In the genomic region with DNA sequence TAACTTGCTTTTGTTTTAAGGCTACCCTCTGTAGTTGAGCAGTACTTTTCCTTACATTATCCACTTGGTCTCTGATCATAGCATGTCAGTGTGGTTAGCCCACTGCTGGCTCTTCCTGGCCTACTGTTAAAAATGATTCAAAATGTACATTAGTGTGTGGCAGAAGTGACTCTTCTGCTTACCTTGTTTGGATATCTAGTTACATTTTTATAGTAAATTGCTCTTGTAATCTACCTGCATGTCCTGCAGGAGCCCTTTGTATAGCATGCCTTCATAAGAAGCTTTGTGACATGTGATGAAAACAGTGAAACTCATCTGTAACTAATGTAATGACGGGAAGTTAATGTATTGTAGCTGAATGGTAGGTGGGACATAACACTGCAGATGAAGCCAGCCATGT, we compare ENCODE assay signal across 1 cellular context.
TF ChIP-seq lines count a peak whose summit lies in the region.

No MANE protein-coding gene starts in this region.

TF ChIP-seq in K562, 482 proteins besides CTCF, POLR2A, EP300 and RAD21:
- TF ChIP-seq, protein P1, sequence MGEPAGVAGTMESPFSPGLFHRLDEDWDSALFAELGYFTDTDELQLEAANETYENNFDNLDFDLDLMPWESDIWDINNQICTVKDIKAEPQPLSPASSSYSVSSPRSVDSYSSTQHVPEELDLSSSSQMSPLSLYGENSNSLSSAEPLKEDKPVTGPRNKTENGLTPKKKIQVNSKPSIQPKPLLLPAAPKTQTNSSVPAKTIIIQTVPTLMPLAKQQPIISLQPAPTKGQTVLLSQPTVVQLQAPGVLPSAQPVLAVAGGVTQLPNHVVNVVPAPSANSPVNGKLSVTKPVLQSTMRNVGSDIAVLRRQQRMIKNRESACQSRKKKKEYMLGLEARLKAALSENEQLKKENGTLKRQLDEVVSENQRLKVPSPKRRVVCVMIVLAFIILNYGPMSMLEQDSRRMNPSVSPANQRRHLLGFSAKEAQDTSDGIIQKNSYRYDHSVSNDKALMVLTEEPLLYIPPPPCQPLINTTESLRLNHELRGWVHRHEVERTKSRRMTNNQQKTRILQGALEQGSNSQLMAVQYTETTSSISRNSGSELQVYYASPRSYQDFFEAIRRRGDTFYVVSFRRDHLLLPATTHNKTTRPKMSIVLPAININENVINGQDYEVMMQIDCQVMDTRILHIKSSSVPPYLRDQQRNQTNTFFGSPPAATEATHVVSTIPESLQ (CRISPR knock-in tag; IDR thresholded peaks at IDR 0.05), result no peak
- TF ChIP-seq RBM14 (IDR thresholded peaks at IDR 0.05; ENCODE audit: borderline replicate concordance, insufficient read depth, low read depth, low read length), result no peak
- no peak for TF ChIP-seq VEZF1 (CRISPR knock-in tag; IDR thresholded peaks at IDR 0.05)
- TF ChIP-seq PCBP2 (IDR thresholded peaks at IDR 0.05; ENCODE audit: low read depth, low read length, poor library complexity, severe bottlenecking), result no peak
- TF ChIP-seq U2AF2 (optimal IDR thresholded peaks at IDR 0.05; ENCODE audit: low read depth, low read length), result no peak
- no peak for TF ChIP-seq ZNF77 (CRISPR knock-in tag; IDR thresholded peaks at IDR 0.05)
- TF ChIP-seq RBM39 (optimal IDR thresholded peaks at IDR 0.05; ENCODE audit: low read depth, low read length), result no peak
- no peak for TF ChIP-seq SMARCA5 (IDR thresholded peaks at IDR 0.05)
- TF ChIP-seq, protein P2, sequence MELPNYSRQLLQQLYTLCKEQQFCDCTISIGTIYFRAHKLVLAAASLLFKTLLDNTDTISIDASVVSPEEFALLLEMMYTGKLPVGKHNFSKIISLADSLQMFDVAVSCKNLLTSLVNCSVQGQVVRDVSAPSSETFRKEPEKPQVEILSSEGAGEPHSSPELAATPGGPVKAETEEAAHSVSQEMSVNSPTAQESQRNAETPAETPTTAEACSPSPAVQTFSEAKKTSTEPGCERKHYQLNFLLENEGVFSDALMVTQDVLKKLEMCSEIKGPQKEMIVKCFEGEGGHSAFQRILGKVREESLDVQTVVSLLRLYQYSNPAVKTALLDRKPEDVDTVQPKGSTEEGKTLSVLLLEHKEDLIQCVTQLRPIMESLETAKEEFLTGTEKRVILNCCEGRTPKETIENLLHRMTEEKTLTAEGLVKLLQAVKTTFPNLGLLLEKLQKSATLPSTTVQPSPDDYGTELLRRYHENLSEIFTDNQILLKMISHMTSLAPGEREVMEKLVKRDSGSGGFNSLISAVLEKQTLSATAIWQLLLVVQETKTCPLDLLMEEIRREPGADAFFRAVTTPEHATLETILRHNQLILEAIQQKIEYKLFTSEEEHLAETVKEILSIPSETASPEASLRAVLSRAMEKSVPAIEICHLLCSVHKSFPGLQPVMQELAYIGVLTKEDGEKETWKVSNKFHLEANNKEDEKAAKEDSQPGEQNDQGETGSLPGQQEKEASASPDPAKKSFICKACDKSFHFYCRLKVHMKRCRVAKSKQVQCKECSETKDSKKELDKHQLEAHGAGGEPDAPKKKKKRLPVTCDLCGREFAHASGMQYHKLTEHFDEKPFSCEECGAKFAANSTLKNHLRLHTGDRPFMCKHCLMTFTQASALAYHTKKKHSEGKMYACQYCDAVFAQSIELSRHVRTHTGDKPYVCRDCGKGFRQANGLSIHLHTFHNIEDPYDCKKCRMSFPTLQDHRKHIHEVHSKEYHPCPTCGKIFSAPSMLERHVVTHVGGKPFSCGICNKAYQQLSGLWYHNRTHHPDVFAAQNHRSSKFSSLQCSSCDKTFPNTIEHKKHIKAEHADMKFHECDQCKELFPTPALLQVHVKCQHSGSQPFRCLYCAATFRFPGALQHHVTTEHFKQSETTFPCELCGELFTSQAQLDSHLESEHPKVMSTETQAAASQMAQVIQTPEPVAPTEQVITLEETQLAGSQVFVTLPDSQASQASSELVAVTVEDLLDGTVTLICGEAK (IDR thresholded peaks at IDR 0.05), result no peak
- TF ChIP-seq, protein P2 (CRISPR knock-in tag; IDR thresholded peaks at IDR 0.05), result no peak
- no peak for TF ChIP-seq ILK (tag; IDR thresholded peaks at IDR 0.05; ENCODE audit: borderline replicate concordance, low read depth)
- no peak for TF ChIP-seq ZNF444 (CRISPR knock-in tag; IDR thresholded peaks at IDR 0.05)
- no peak for TF ChIP-seq DIDO1 (tag; IDR thresholded peaks at IDR 0.05; ENCODE audit: low read depth)
- TF ChIP-seq, protein P3, sequence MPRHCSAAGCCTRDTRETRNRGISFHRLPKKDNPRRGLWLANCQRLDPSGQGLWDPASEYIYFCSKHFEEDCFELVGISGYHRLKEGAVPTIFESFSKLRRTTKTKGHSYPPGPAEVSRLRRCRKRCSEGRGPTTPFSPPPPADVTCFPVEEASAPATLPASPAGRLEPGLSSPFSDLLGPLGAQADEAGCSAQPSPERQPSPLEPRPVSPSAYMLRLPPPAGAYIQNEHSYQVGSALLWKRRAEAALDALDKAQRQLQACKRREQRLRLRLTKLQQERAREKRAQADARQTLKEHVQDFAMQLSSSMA (CRISPR knock-in tag; IDR thresholded peaks at IDR 0.05), result no peak
TF ChIP-seq in K562: peak in this region for 0.
